32 cellular contexts compared by ENCODE assay signal in genomic region chr14:83534995-83535394, GRCh38.
"Had no signal": no experiment of that assay in that cellular context is flagged by ENCODE, and none has a peak within 500 bp of the region (broad histone marks: within the 10 kb centered on the region; RNA-seq: fewer than 3 reads in every experiment).

No MANE protein-coding gene starts in this region.

- H3K4me1 ChIP-seq: ascending aorta, body of pancreas, breast epithelium had no signal

- DNase-seq: activated effector memory CD4-positive, alpha-beta T cell treated with anti-CD3 and anti-CD28 coated beads, Interleukin-2, amount 50 U/mL, for 16 hours; activated effector memory CD4-positive, alpha-beta T cell treated with Interleukin-2 at 50 U/mL for 16 hours; activated gamma-delta T cell; activated gamma-delta T cell treated with Interleukin-2 at 50 U/mL for 16 hours; activated naive CD4-positive, alpha-beta T cell; activated naive CD4-positive, alpha-beta T cell treated with anti-CD3 and anti-CD28 coated beads for 36 hours; activated naive CD4-positive, alpha-beta T cell treated with anti-CD3 and anti-CD28 coated beads, Interleukin-2, amount 10 ng/mL, durations not matched to agents 7 days and 5 days; activated naive CD4-positive, alpha-beta T cell treated with anti-CD3 and anti-CD28 coated beads, Interleukin-2, amount 50 U/mL, for 16 hours; activated naive CD4-positive, alpha-beta T cell treated with Interleukin-2 at 50 U/mL for 16 hours; activated naive CD8-positive, alpha-beta T cell treated with anti-CD3 and anti-CD28 coated beads for 36 hours; activated naive CD8-positive, alpha-beta T cell treated with anti-CD3 and anti-CD28 coated beads, Interleukin-2, amount 10 ng/mL, durations not matched to agents 7 days and 5 days; activated naive CD8-positive, alpha-beta T cell treated with anti-CD3 and anti-CD28 coated beads, Interleukin-2, amount 50 U/mL, for 24 hours; activated T-cell treated with anti-CD3 and anti-CD28 coated beads, Interleukin-2, amount 50 U/mL, for 1 hour; activated T-cell treated with anti-CD3 and anti-CD28 coated beads, Interleukin-2, amount 50 U/mL, for 24 hours; activated T-cell treated with anti-CD3 and anti-CD28 coated beads, Interleukin-2, amount 50 U/mL, for 4 hours; activated T-cell treated with anti-CD3 and anti-CD28 coated beads, Interleukin-2, amount 50 U/mL, for 48 hours; activated T-cell treated with anti-CD3 and anti-CD28 coated beads, Interleukin-2, amount 50 U/mL, for 72 hours; amniotic stem cell; amygdala; anterior cingulate cortex; aorta; body of pancreas; brain microvascular endothelial cell; central memory CD4-positive, alpha-beta T cell; cerebellar nuclear complex had no signal

- H3K9me3 ChIP-seq: ascending aorta, body of pancreas, breast epithelium had no signal

- H3K27ac ChIP-seq: ascending aorta, body of pancreas, brain microvascular endothelial cell, breast epithelium, cardiac muscle cell had no signal

- FAIRE-seq: astrocyte, bronchial epithelial cell had no signal

- H3K4me3 ChIP-seq: ascending aorta, body of pancreas, breast epithelium, cardiac muscle cell had no signal

- H3K27me3 ChIP-seq: ascending aorta, body of pancreas, brain microvascular endothelial cell, breast epithelium, cardiac muscle cell had no signal

- ATAC-seq: activated naive CD4-positive, alpha-beta T cell treated with anti-CD3 and anti-CD28 coated beads, Interleukin-2, amount 50 U/mL, for 72 hours; activated naive CD8-positive, alpha-beta T cell treated with anti-CD3 and anti-CD28 coated beads, Interleukin-2, amount 50 U/mL, for 24 hours; activated T-cell treated with anti-CD3 and anti-CD28 coated beads, Interleukin-2, amount 50 U/mL, for 4 hours; activated T-cell treated with anti-CD3 and anti-CD28 coated beads, Interleukin-2, amount 50 U/mL, for 72 hours; activated T-helper 17 cell treated with anti-CD3 and anti-CD28 coated beads, Interleukin-2, amount 50 U/mL, for 72 hours; body of pancreas had no signal

- H3K36me3 ChIP-seq: ascending aorta, brain microvascular endothelial cell, breast epithelium, cardiac muscle cell had no signal
